Comparison of ENCODE assay signal across 37 cellular contexts in the genomic region with DNA sequence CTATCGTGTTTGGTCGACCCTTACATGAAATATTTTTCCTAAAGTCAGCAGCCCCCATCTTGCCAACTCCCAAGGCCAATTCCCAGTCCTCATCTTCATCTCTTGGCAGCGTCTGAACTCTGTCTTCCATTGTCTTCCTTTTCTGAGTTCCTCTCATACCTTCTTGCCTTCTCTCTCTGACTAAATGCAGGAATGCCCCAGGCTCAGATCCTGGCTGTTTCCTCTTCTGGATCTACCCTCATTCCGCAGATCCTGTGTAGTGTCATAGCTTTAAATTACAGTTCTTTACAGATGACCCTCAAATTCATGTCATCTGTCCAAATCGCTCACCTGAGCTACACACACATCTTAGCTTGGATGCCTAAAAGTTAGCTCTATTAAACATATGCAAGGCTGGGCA.
"Had no signal": no experiment of that assay in that cellular context is flagged by ENCODE, and none has a peak within 500 bp of the region (broad histone marks: within the 10 kb centered on the region; RNA-seq: fewer than 3 reads in every experiment).

No MANE protein-coding gene starts in this region.

- H3K27ac ChIP-seq: ascending aorta, cardiac muscle cell, VCaP had no signal

- H3K27me3 ChIP-seq: ascending aorta, cardiac muscle cell had no signal

- H3K36me3 Mint-ChIP-seq: activated CD8-positive, alpha-beta memory T cell treated with anti-CD3 and anti-CD28 coated beads, Interleukin-2, amount 10 ng/mL, durations not matched to agents 7 days and 5 days; activated naive CD4-positive, alpha-beta T cell treated with anti-CD3 and anti-CD28 coated beads, Interleukin-2, amount 10 ng/mL, durations not matched to agents 7 days and 5 days; activated naive CD4-positive, alpha-beta T cell treated with anti-CD3 and anti-CD28 coated beads, Interleukin-2, amount 50 U/mL, for 24 hours; activated naive CD8-positive, alpha-beta T cell; activated naive CD8-positive, alpha-beta T cell treated with anti-CD3 and anti-CD28 coated beads, Interleukin-2, amount 10 ng/mL, durations not matched to agents 7 days and 5 days; brain had no signal

- H3K9me3 Mint-ChIP-seq: activated CD4-positive, alpha-beta memory T cell treated with anti-CD3 and anti-CD28 coated beads, Interleukin-2, amount 10 ng/mL, durations not matched to agents 7 days and 5 days; activated CD4-positive, alpha-beta T cell treated with anti-CD3 and anti-CD28 coated beads, Interleukin-2, amount 10 ng/mL, durations not matched to agents 7 days and 5 days; activated naive CD4-positive, alpha-beta T cell treated with anti-CD3 and anti-CD28 coated beads, Interleukin-2, amount 10 ng/mL, durations not matched to agents 7 days and 5 days; activated naive CD4-positive, alpha-beta T cell treated with anti-CD3 and anti-CD28 coated beads, Interleukin-2, amount 50 U/mL, for 24 hours; activated naive CD8-positive, alpha-beta T cell treated with anti-CD3 and anti-CD28 coated beads, Interleukin-2, amount 10 ng/mL, durations not matched to agents 7 days and 5 days; activated T-helper 2 cell treated with anti-CD3 and anti-CD28 coated beads, Interferon-gamma antibody, Interleukin-2, Interleukin-4, amounts not matched to agents 10 μg/mL and 5 μg/mL and 100 μg/mL, durations not matched to agents 14 hours and 24 hours and 36 hours; central memory CD8-positive, alpha-beta T cell; T-helper 1 cell treated with Interleukin-12 subunit alpha and Interleukin-12 subunit beta and Interleukin-4 antibody, amounts not matched to agents 30 μg/mL and 1 μg/mL, for 36 hours had no signal

- H3K27ac Mint-ChIP-seq: activated CD4-positive, alpha-beta memory T cell treated with anti-CD3 and anti-CD28 coated beads, Interleukin-2, amount 10 ng/mL, durations not matched to agents 7 days and 5 days; activated CD4-positive, alpha-beta T cell treated with anti-CD3 and anti-CD28 coated beads for 36 hours; activated CD4-positive, alpha-beta T cell treated with anti-CD3 and anti-CD28 coated beads, Interleukin-2, amount 10 ng/mL, durations not matched to agents 7 days and 5 days; activated CD8-positive, alpha-beta memory T cell treated with anti-CD3 and anti-CD28 coated beads, Interleukin-2, amount 10 ng/mL, durations not matched to agents 7 days and 5 days; activated CD8-positive, alpha-beta T cell treated with anti-CD3 and anti-CD28 coated beads, Interleukin-2, amount 10 ng/mL, durations not matched to agents 7 days and 5 days; activated naive CD4-positive, alpha-beta T cell treated with anti-CD3 and anti-CD28 coated beads, Interleukin-2, amount 10 ng/mL, durations not matched to agents 7 days and 5 days; activated naive CD4-positive, alpha-beta T cell treated with anti-CD3 and anti-CD28 coated beads, Interleukin-2, amount 50 U/mL, for 24 hours; activated naive CD8-positive, alpha-beta T cell; activated naive CD8-positive, alpha-beta T cell treated with anti-CD3 and anti-CD28 coated beads, Interleukin-2, amount 10 ng/mL, durations not matched to agents 7 days and 5 days; activated naive CD8-positive, alpha-beta T cell treated with anti-CD3 and anti-CD28 coated beads, Interleukin-2, amount 50 U/mL, for 24 hours; activated T-cell treated with anti-CD3 and anti-CD28 coated beads, Interleukin-2, amount 50 U/mL, for 24 hours; activated T-helper 2 cell treated with anti-CD3 and anti-CD28 coated beads, Interferon-gamma antibody, Interleukin-2, Interleukin-4, amounts not matched to agents 10 μg/mL and 5 μg/mL and 100 μg/mL, durations not matched to agents 14 hours and 24 hours and 36 hours; brain; T-helper 1 cell treated with Interleukin-12 subunit alpha and Interleukin-12 subunit beta and Interleukin-4 antibody, amounts not matched to agents 30 μg/mL and 1 μg/mL, for 36 hours; T-helper 2 cell treated with Interferon-gamma antibody and Interleukin-4, amounts not matched to agents 5 μg/mL and 100 μg/mL, for 36 hours had no signal

- H3K9me3 ChIP-seq: ascending aorta had no signal

- H3K36me3 ChIP-seq: ascending aorta, cardiac muscle cell had no signal

- H3K4me1 ChIP-seq: ascending aorta had no signal

- H3K4me3 ChIP-seq: ascending aorta, cardiac muscle cell had no signal

- DNase-seq: activated CD4-positive, alpha-beta memory T cell treated with anti-CD3 and anti-CD28 coated beads, Interleukin-2, amount 10 ng/mL, durations not matched to agents 7 days and 5 days; activated CD4-positive, alpha-beta T cell treated with anti-CD3 and anti-CD28 coated beads for 1 hour; activated CD4-positive, alpha-beta T cell treated with anti-CD3 and anti-CD28 coated beads for 36 hours; activated CD4-positive, alpha-beta T cell treated with anti-CD3 and anti-CD28 coated beads for 48 hours; activated CD4-positive, alpha-beta T cell treated with anti-CD3 and anti-CD28 coated beads, Interleukin-2, amount 10 ng/mL, durations not matched to agents 7 days and 5 days; activated CD4-positive, alpha-beta T cell treated with anti-CD3 and anti-CD28 coated beads, Interleukin-2, amount 50 U/mL, for 48 hours; activated CD4-positive, CD25-positive, alpha-beta regulatory T cell; activated CD8-positive, alpha-beta memory T cell treated with anti-CD3 and anti-CD28 coated beads for 24 hours; activated CD8-positive, alpha-beta memory T cell treated with anti-CD3 and anti-CD28 coated beads, Interleukin-2, amount 10 ng/mL, durations not matched to agents 7 days and 5 days; activated CD8-positive, alpha-beta memory T cell treated with anti-CD3 and anti-CD28 coated beads, Interleukin-2, amount 50 U/mL, for 48 hours; activated CD8-positive, alpha-beta T cell treated with anti-CD3 and anti-CD28 coated beads, Interleukin-2, amount 10 ng/mL, durations not matched to agents 7 days and 5 days; activated effector memory CD4-positive, alpha-beta T cell treated with Interleukin-2 at 50 U/mL for 16 hours; activated gamma-delta T cell; activated naive CD4-positive, alpha-beta T cell treated with anti-CD3 and anti-CD28 coated beads, Interleukin-2, amount 10 ng/mL, durations not matched to agents 7 days and 5 days; activated naive CD4-positive, alpha-beta T cell treated with Interleukin-2 at 50 U/mL for 16 hours; activated naive CD8-positive, alpha-beta T cell treated with anti-CD3 and anti-CD28 coated beads, Interleukin-2, amount 10 ng/mL, durations not matched to agents 7 days and 5 days; activated naive CD8-positive, alpha-beta T cell treated with anti-CD3 and anti-CD28 coated beads, Interleukin-2, amount 50 U/mL, for 24 hours; activated T-cell treated with anti-CD3 and anti-CD28 coated beads, Interleukin-2, amount 50 U/mL, for 24 hours; activated T-cell treated with anti-CD3 and anti-CD28 coated beads, Interleukin-2, amount 50 U/mL, for 48 hours; amygdala; anterior cingulate cortex; caudate nucleus; cerebellar nuclear complex; T-helper 1 cell; T-helper 2 cell; T-helper 9 cell had no signal

- H3K27me3 Mint-ChIP-seq: activated naive CD4-positive, alpha-beta T cell treated with anti-CD3 and anti-CD28 coated beads, Interleukin-2, amount 10 ng/mL, durations not matched to agents 7 days and 5 days had no signal

- H3K4me3 Mint-ChIP-seq: activated CD4-positive, alpha-beta memory T cell treated with anti-CD3 and anti-CD28 coated beads, Interleukin-2, amount 10 ng/mL, durations not matched to agents 7 days and 5 days; activated CD4-positive, alpha-beta T cell treated with anti-CD3 and anti-CD28 coated beads for 36 hours; activated CD4-positive, alpha-beta T cell treated with anti-CD3 and anti-CD28 coated beads, Interleukin-2, amount 10 ng/mL, durations not matched to agents 7 days and 5 days; activated CD8-positive, alpha-beta memory T cell treated with anti-CD3 and anti-CD28 coated beads, Interleukin-2, amount 10 ng/mL, durations not matched to agents 7 days and 5 days; activated CD8-positive, alpha-beta T cell treated with anti-CD3 and anti-CD28 coated beads, Interleukin-2, amount 10 ng/mL, durations not matched to agents 7 days and 5 days; activated naive CD4-positive, alpha-beta T cell treated with anti-CD3 and anti-CD28 coated beads, Interleukin-2, amount 10 ng/mL, durations not matched to agents 7 days and 5 days; activated naive CD4-positive, alpha-beta T cell treated with anti-CD3 and anti-CD28 coated beads, Interleukin-2, amount 50 U/mL, for 24 hours; activated naive CD8-positive, alpha-beta T cell; activated naive CD8-positive, alpha-beta T cell treated with anti-CD3 and anti-CD28 coated beads, Interleukin-2, amount 10 ng/mL, durations not matched to agents 7 days and 5 days; activated naive CD8-positive, alpha-beta T cell treated with anti-CD3 and anti-CD28 coated beads, Interleukin-2, amount 50 U/mL, for 24 hours; activated T-cell treated with anti-CD3 and anti-CD28 coated beads, Interleukin-2, amount 50 U/mL, for 24 hours; brain; central memory CD8-positive, alpha-beta T cell; T-helper 1 cell treated with Interleukin-12 subunit alpha and Interleukin-12 subunit beta and Interleukin-4 antibody, amounts not matched to agents 30 μg/mL and 1 μg/mL, for 36 hours; T-helper 2 cell treated with Interferon-gamma antibody and Interleukin-4, amounts not matched to agents 5 μg/mL and 100 μg/mL, for 36 hours had no signal

- ATAC-seq: activated CD4-positive, alpha-beta T cell treated with anti-CD3 and anti-CD28 coated beads for 36 hours; activated CD4-positive, CD25-positive, alpha-beta regulatory T cell treated with anti-CD3 and anti-CD28 coated beads, Interleukin-2, amount 50 U/mL, for 24 hours; activated CD8-positive, alpha-beta memory T cell treated with anti-CD3 and anti-CD28 coated beads, Interleukin-2, amount 10 ng/mL, durations not matched to agents 7 days and 5 days; activated CD8-positive, alpha-beta T cell treated with anti-CD3 and anti-CD28 coated beads, Interleukin-2, amount 10 ng/mL, durations not matched to agents 7 days and 5 days; activated naive CD8-positive, alpha-beta T cell treated with anti-CD3 and anti-CD28 coated beads, Interleukin-2, amount 50 U/mL, for 24 hours had no signal

- H3K4me1 Mint-ChIP-seq: activated CD4-positive, alpha-beta memory T cell treated with anti-CD3 and anti-CD28 coated beads, Interleukin-2, amount 10 ng/mL, durations not matched to agents 7 days and 5 days; activated CD4-positive, alpha-beta T cell treated with anti-CD3 and anti-CD28 coated beads for 36 hours; activated CD4-positive, alpha-beta T cell treated with anti-CD3 and anti-CD28 coated beads, Interleukin-2, amount 10 ng/mL, durations not matched to agents 7 days and 5 days; activated CD8-positive, alpha-beta memory T cell treated with anti-CD3 and anti-CD28 coated beads, Interleukin-2, amount 10 ng/mL, durations not matched to agents 7 days and 5 days; activated naive CD4-positive, alpha-beta T cell treated with anti-CD3 and anti-CD28 coated beads, Interleukin-2, amount 10 ng/mL, durations not matched to agents 7 days and 5 days; activated naive CD4-positive, alpha-beta T cell treated with anti-CD3 and anti-CD28 coated beads, Interleukin-2, amount 50 U/mL, for 24 hours; activated naive CD8-positive, alpha-beta T cell treated with anti-CD3 and anti-CD28 coated beads, Interleukin-2, amount 10 ng/mL, durations not matched to agents 7 days and 5 days; activated naive CD8-positive, alpha-beta T cell treated with anti-CD3 and anti-CD28 coated beads, Interleukin-2, amount 50 U/mL, for 24 hours; central memory CD8-positive, alpha-beta T cell had no signal
